11 cellular contexts compared by ENCODE assay signal in genomic region chr9:127959841-127960409, GRCh38. TPM values are rescaled to one million over a fixed set of nuclear protein-coding genes. Genes with fewer than 3 reads are reported as not detected.
DNase-seq lines count a peak whose midpoint lies in the region; ATAC-seq and TF ChIP-seq lines count a peak whose summit lies in the region.
"Had no signal": no experiment of that assay in that cellular context is flagged by ENCODE, and none has a peak within 500 bp of the region (broad histone marks: within the 10 kb centered on the region; RNA-seq: fewer than 3 reads in every experiment).

No MANE protein-coding gene starts in this region.

- H3K4me1 ChIP-seq in mucosa of stomach (ENCODE audit: control insufficient read depth, insufficient read depth, low read length) (peaks cover 76% of the 10 kb centered on the region), tibial artery (peaks cover 12 to 68% (median 42%) of the 10 kb centered on the region in 4 donors)

- H3K27me3 Mint-ChIP-seq in activated naive CD4-positive, alpha-beta T cell treated with anti-CD3 and anti-CD28 coated beads for 36 hours (ENCODE audit: low read depth) = no peaks in the 10 kb centered on the region

- no peak for DNase-seq in activated naive CD4-positive, alpha-beta T cell treated with anti-CD3 and anti-CD28 coated beads for 36 hours
- no peak for DNase-seq in activated naive CD4-positive, alpha-beta T cell treated with Interleukin-2 at 50 U/mL for 16 hours
- DNase-seq in tibial artery (no peak), omental fat pad (ENCODE audit: low spot score) (no peak)
- DNase-seq: activated CD4-positive, alpha-beta T cell treated with anti-CD3 and anti-CD28 coated beads, Interleukin-2, amount 50 U/mL, for 48 hours; cortex of kidney; NCI-H1092 had no signal

- peaks cover 29% of the 10 kb centered on the region for H3K36me3 Mint-ChIP-seq in activated naive CD4-positive, alpha-beta T cell treated with anti-CD3 and anti-CD28 coated beads for 36 hours (ENCODE audit: low read depth)

- peak overlapping the region; percentile 54 for H3K9ac ChIP-seq in mucosa of stomach (ENCODE audit: low read length)

- CTCF ChIA-PET in activated naive CD4-positive, alpha-beta T cell treated with anti-CD3 and anti-CD28 coated beads for 36 hours (lab: Charles Lee) = interaction anchor here (1.1 to 8.9 kb wide), 4 partner anchors 16 to 74 kb away, joined by 3 to 120 read pairs (median 60); no protein-coding TSS in a partner anchor

- H3K4me3 ChIP-seq in mucosa of stomach (ENCODE audit: low read length) = no peak overlapping the region
- H3K4me3 ChIP-seq in tibial artery = no peak overlapping the region

- no peak for ATAC-seq in omental fat pad (ENCODE audit: low FRiP score)
- no peak for ATAC-seq in HG03442 (IDR thresholded peaks at IDR 0.05; ENCODE audit: unreplicated experiment)
- no peak for ATAC-seq in GM21737 (IDR thresholded peaks at IDR 0.05; ENCODE audit: unreplicated experiment)

- H3K27ac ChIP-seq in angular gyrus (ENCODE audit: low read depth, low read length) = peak overlapping the region; percentile 76
- peak overlapping the region; percentile 38 to 46 for H3K27ac ChIP-seq in tibial artery

- H3K27me3 ChIP-seq in mucosa of stomach (ENCODE audit: control insufficient read depth, insufficient read depth, low read length) (no peaks in the 10 kb centered on the region), tibial artery (no peaks in the 10 kb centered on the region)

- H3K9me3 ChIP-seq in mucosa of stomach (ENCODE audit: control insufficient read depth, low read length) = no peaks in the 10 kb centered on the region
- H3K9me3 ChIP-seq in tibial artery = no peaks in the 10 kb centered on the region

- peak overlapping the region; percentile 38 for H3K4me3 Mint-ChIP-seq in activated naive CD4-positive, alpha-beta T cell treated with anti-CD3 and anti-CD28 coated beads for 36 hours

- peak overlapping the region; percentile 99 for H3K27ac Mint-ChIP-seq in activated naive CD4-positive, alpha-beta T cell treated with anti-CD3 and anti-CD28 coated beads for 36 hours

- intact Hi-C loops in activated naive CD4-positive, alpha-beta T cell treated with anti-CD3 and anti-CD28 coated beads for 36 hours (cut with micrococcal nuclease) = loop anchor here (1.0 to 5.0 kb wide), 2 partner anchors 10 to 132 kb away; no protein-coding TSS in a partner anchor
- intact Hi-C loops in tibial artery (cut with DNase I; ENCODE audit: low total_unique reads) = no loop called here

- no peaks in the 10 kb centered on the region for H3K9me3 Mint-ChIP-seq in activated naive CD4-positive, alpha-beta T cell treated with anti-CD3 and anti-CD28 coated beads for 36 hours

- H3K4me1 Mint-ChIP-seq in activated naive CD4-positive, alpha-beta T cell treated with anti-CD3 and anti-CD28 coated beads for 36 hours (ENCODE audit: low read depth) = peaks cover 95% of the 10 kb centered on the region

- TF ChIP-seq CTCF in tibial artery (IDR thresholded peaks at IDR 0.05) (no peak), omental fat pad (IDR thresholded peaks at IDR 0.05) (no peak)

- H3K36me3 ChIP-seq in mucosa of stomach (ENCODE audit: control insufficient read depth, insufficient read depth, low read length) = no peaks in the 10 kb centered on the region
- no peaks in the 10 kb centered on the region for H3K36me3 ChIP-seq in tibial artery

RNA-seq across cellular contexts. Expression of gene EEIG1, which starts 20.9 kb away (rescaled TPM):
- total RNA-seq in activated naive CD4-positive, alpha-beta T cell treated with anti-CD3 and anti-CD28 coated beads for 36 hours = 10 to 100 TPM; 61.0 to 70.8 TPM
- total RNA-seq in omental fat pad = 1 to 10 TPM; 4.8 to 9.0 (median 7.1) TPM

RNA-seq across cellular contexts. Expression of gene DPM2, which starts 22.3 kb away (rescaled TPM):
- 10 to 100 TPM; 41.6 to 43.4 TPM for total RNA-seq in activated naive CD4-positive, alpha-beta T cell treated with anti-CD3 and anti-CD28 coated beads for 36 hours
- 10 to 100 TPM in 3 of 4 donors, 1 to 10 TPM in 1; 8.8 to 18.0 (median 13.5) TPM for total RNA-seq in omental fat pad

RNA-seq across cellular contexts. Expression of gene PIP5KL1, which starts 29.3 kb away (rescaled TPM):
- total RNA-seq in activated naive CD4-positive, alpha-beta T cell treated with anti-CD3 and anti-CD28 coated beads for 36 hours = 1 to 10 TPM; 1.1 to 1.8 TPM
- 1 to 10 TPM in 3 of 4 donors, under 1 TPM in 1; 0.82 to 3.0 (median 1.3) TPM for total RNA-seq in omental fat pad

RNA-seq across cellular contexts. Expression of gene ST6GALNAC4, which starts 43.1 kb away (rescaled TPM):
- total RNA-seq in activated naive CD4-positive, alpha-beta T cell treated with anti-CD3 and anti-CD28 coated beads for 36 hours = 10 to 100 TPM; 22.3 to 24.6 TPM
- total RNA-seq in omental fat pad = 10 to 100 TPM; 26.6 to 78.5 (median 45.0) TPM

Comparison
In these comparisons a context has a peak if more than half of its experiments do, and no peak if none do; other contexts are left out.
1. RNA of gene EEIG1, which starts 20.9 kb away (total RNA-seq): 61.0 to 70.8 TPM in activated naive CD4-positive, alpha-beta T cell treated with anti-CD3 and anti-CD28 coated beads for 36 hours; 4.8 to 9.0 TPM in omental fat pad; every median in the first group is over 4 times any median in the second.